8 cellular contexts compared by ENCODE assay signal in genomic region chr7:111561659-111561908, GRCh38. TPM values are rescaled to one million over a fixed set of nuclear protein-coding genes. Genes with fewer than 3 reads are reported as not detected.
DNase-seq lines count a peak whose midpoint lies in the region; ATAC-seq and TF ChIP-seq lines count a peak whose summit lies in the region.

No MANE protein-coding gene starts in this region.

- POLR2A ChIA-PET in naive thymus-derived CD4-positive, alpha-beta T cell (lab: Charles Lee): no interaction called here

- no peak overlapping the region for H3K4me3 ChIP-seq in KMS-11 (IDR thresholded peaks at IDR 0.05; ENCODE audit: insufficient read depth, low read depth, low read length)
- H3K4me3 ChIP-seq in naive thymus-derived CD4-positive, alpha-beta T cell (ENCODE audit: low read length): peak overlapping the region; percentile 57

- peak overlapping the region; percentile 91 for H3K4me2 ChIP-seq in KMS-11

- peak overlapping the region; percentile 84 for H2AFZ ChIP-seq in KMS-11 (ENCODE audit: low read depth)

- intact Hi-C loops in naive thymus-derived CD4-positive, alpha-beta T cell (cut with micrococcal nuclease): loop anchor here (5.0 to 10.0 kb wide), 7 partner anchors 469 to 1561 kb away; partner anchors contain the start of gene LRRN3 (in 1 of the 2)

- H3K9me3 ChIP-seq in naive thymus-derived CD4-positive, alpha-beta T cell (ENCODE audit: control insufficient read depth in 2 of 3, low read length in 3 of 3): no peaks in the 10 kb centered on the region

- no peak for ATAC-seq in central memory CD8-positive, alpha-beta T cell (replicated peaks; ENCODE audit: extremely low read depth, poor library complexity, severe bottlenecking)
- no peak for ATAC-seq in naive thymus-derived CD4-positive, alpha-beta T cell
- ATAC-seq in GM19452 (IDR thresholded peaks at IDR 0.05; ENCODE audit: unreplicated experiment) (no peak), GM21576 (IDR thresholded peaks at IDR 0.05; ENCODE audit: unreplicated experiment) (no peak)

- CTCF ChIA-PET in naive thymus-derived CD4-positive, alpha-beta T cell (lab: Charles Lee): no interaction called here

- no peaks in the 10 kb centered on the region for H3K9me3 Mint-ChIP-seq in central memory CD8-positive, alpha-beta T cell
- H3K9me3 Mint-ChIP-seq in naive thymus-derived CD4-positive, alpha-beta T cell: peaks cover 0 to 3% (median 0%) of the 10 kb centered on the region in 11 donors

- H3K27ac Mint-ChIP-seq in central memory CD8-positive, alpha-beta T cell (ENCODE audit: low read depth): peak overlapping the region; percentile 93
- H3K27ac Mint-ChIP-seq in naive thymus-derived CD4-positive, alpha-beta T cell: peak overlapping the region; percentile 81 to 96 (median 90)

- DNase-seq in central memory CD8-positive, alpha-beta T cell (ENCODE audit: low spot score in 2 of 2): no peak
- DNase-seq in naive thymus-derived CD4-positive, alpha-beta T cell: no peak
- DNase-seq in activated gamma-delta T cell (lab: John Stamatoyannopoulos, UW): no peak
- no peak for DNase-seq in NOMO-1 (lab: John Stamatoyannopoulos, UW; ENCODE audit: unreplicated experiment in 2 of 2)

- H4K20me1 ChIP-seq in KMS-11 (ENCODE audit: insufficient read depth): no peaks in the 10 kb centered on the region

- H3K4me3 Mint-ChIP-seq in central memory CD8-positive, alpha-beta T cell: peak overlapping the region; percentile 87
- H3K4me3 Mint-ChIP-seq in naive thymus-derived CD4-positive, alpha-beta T cell: peak overlapping the region; percentile 85 to 93 (median 90)

- H3K36me3 Mint-ChIP-seq in central memory CD8-positive, alpha-beta T cell (ENCODE audit: insufficient read depth): peaks cover 10% of the 10 kb centered on the region
- H3K36me3 Mint-ChIP-seq in naive thymus-derived CD4-positive, alpha-beta T cell: peaks cover 10 to 16% (median 12%) of the 10 kb centered on the region in 5 donors

- H3K79me2 ChIP-seq in KMS-11 (ENCODE audit: insufficient read depth, low read depth): peaks cover 20% of the 10 kb centered on the region; the same call in 1 of the 2 replicates

- no peaks in the 10 kb centered on the region for H3K27me3 ChIP-seq in KMS-11 (ENCODE audit: insufficient read depth, low read depth)
- no peaks in the 10 kb centered on the region for H3K27me3 ChIP-seq in naive thymus-derived CD4-positive, alpha-beta T cell (ENCODE audit: control insufficient read depth in 2 of 2, insufficient read depth in 2 of 2, low read length in 2 of 2)

- no peak for TF ChIP-seq CTCF in C4-2B (conservative IDR thresholded peaks at IDR 0.05)
- TF ChIP-seq CTCF in KMS-11 (conservative IDR thresholded peaks at IDR 0.05; ENCODE audit: low read depth, low read length): no peak

- H3K27ac ChIP-seq in C4-2B (peak overlapping the region; percentile 91), KMS-11 (peak overlapping the region; percentile 79)
- peak overlapping the region; percentile 94 for H3K27ac ChIP-seq in naive thymus-derived CD4-positive, alpha-beta T cell (ENCODE audit: low read depth, low read length)

- H3K4me1 ChIP-seq in KMS-11 (ENCODE audit: low read depth, poor library complexity, severe bottlenecking): peaks cover 55% of the 10 kb centered on the region
- peaks cover 13 to 15% of the 10 kb centered on the region in 2 donors for H3K4me1 ChIP-seq in naive thymus-derived CD4-positive, alpha-beta T cell (ENCODE audit: control insufficient read depth in 2 of 2, insufficient read depth in 2 of 2, low read length in 2 of 2)

- H3K9ac ChIP-seq in KMS-11: peak overlapping the region; percentile 96

- H3K4me1 Mint-ChIP-seq in central memory CD8-positive, alpha-beta T cell: peaks cover 26% of the 10 kb centered on the region
- H3K4me1 Mint-ChIP-seq in naive thymus-derived CD4-positive, alpha-beta T cell: peaks cover 29 to 63% (median 51%) of the 10 kb centered on the region in 7 donors

- H3K27me3 Mint-ChIP-seq in central memory CD8-positive, alpha-beta T cell: peaks cover 10% of the 10 kb centered on the region
- H3K27me3 Mint-ChIP-seq in naive thymus-derived CD4-positive, alpha-beta T cell: peaks cover 0 to 7% (median 0%) of the 10 kb centered on the region in 5 donors

- no peaks in the 10 kb centered on the region for H3K36me3 ChIP-seq in KMS-11 (ENCODE audit: insufficient read depth)
- peaks cover 0 to 8% (median 0%) of the 10 kb centered on the region in 3 experiments for H3K36me3 ChIP-seq in naive thymus-derived CD4-positive, alpha-beta T cell (ENCODE audit: control insufficient read depth in 2 of 3, insufficient read depth in 3 of 3, low read length in 3 of 3)

RNA-seq across cellular contexts. Expression of gene IMMP2L, which starts 0.7 kb away (rescaled TPM):
- 10 to 100 TPM in 4 of 5 experiments, 1 to 10 TPM in 1; 9.7 to 20.8 (median 16.5) TPM for total RNA-seq in naive thymus-derived CD4-positive, alpha-beta T cell
- polyA plus RNA-seq in naive thymus-derived CD4-positive, alpha-beta T cell: 10 to 100 TPM; 11.9 to 78.0 TPM
